Comparison of ENCODE assay signal across 26 cellular contexts in the genomic region with DNA sequence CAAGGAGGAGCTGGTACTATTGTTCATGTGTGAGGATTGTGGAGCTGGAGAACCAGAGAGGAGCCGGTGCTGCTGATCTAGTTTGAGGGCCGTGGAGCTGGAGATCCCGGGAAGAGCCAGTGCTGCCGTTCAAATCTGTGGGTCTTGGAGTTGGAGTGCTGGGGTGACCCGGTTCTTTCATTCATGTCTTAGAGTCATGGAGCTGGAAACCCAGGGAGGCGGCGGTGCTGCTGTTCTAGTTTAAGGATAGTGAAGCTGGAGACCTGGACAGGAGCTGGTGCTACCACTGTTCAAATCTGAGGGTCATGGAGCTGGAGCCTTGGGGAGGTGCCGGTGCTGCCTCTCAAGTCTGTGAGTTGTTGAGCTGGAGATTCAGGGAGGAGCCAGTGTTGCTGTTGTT.
"Had no signal": no experiment of that assay in that cellular context is flagged by ENCODE, and none has a peak within 500 bp of the region (broad histone marks: within the 10 kb centered on the region; RNA-seq: fewer than 3 reads in every experiment).

No MANE protein-coding gene starts in this region.

- H3K9me3 ChIP-seq: gastrocnemius medialis had no signal

- H3K27ac ChIP-seq: coronary artery, dorsolateral prefrontal cortex, epithelial cell of prostate, esophagus squamous epithelium, gastrocnemius medialis, heart left ventricle, hepatocyte, left lung had no signal

- H3K79me2 ChIP-seq: hepatocyte had no signal

- H3K36me3 Mint-ChIP-seq: memory B cell had no signal

- H2AFZ ChIP-seq: hepatocyte had no signal

- H3K4me3 Mint-ChIP-seq: immature natural killer cell, memory B cell had no signal

- H3K27me3 ChIP-seq: esophagus squamous epithelium, gastrocnemius medialis, heart left ventricle, hepatocyte, left lung had no signal

- H3K36me3 ChIP-seq: esophagus squamous epithelium, gastrocnemius medialis, heart left ventricle, left lung had no signal

- DNase-seq: dermis blood vessel endothelial cell; effector CD4-positive, alpha-beta T cell; effector memory CD4-positive, alpha-beta T cell; erythroblast; esophagus squamous epithelium; foreskin fibroblast; foreskin melanocyte; gastrocnemius medialis; heart left ventricle; hypothalamus; immature natural killer cell; islet precursor cell; left cardiac atrium; left ventricle myocardium superior; mammary epithelial cell; mesendoderm; midbrain had no signal

- H3K4me1 ChIP-seq: esophagus squamous epithelium, gastrocnemius medialis, heart left ventricle, left lung had no signal

- H3K4me3 ChIP-seq: coronary artery, dorsolateral prefrontal cortex, esophagus squamous epithelium, gastrocnemius medialis, heart left ventricle, hepatocyte, left lung, lung had no signal

- H3K4me2 ChIP-seq: hepatocyte had no signal

- ATAC-seq: esophagus mucosa, gastrocnemius medialis, heart left ventricle, left cardiac atrium, left lung, left ventricle myocardium superior had no signal

- H3K4me1 Mint-ChIP-seq: immature natural killer cell, memory B cell had no signal

- H3K27me3 Mint-ChIP-seq: memory B cell had no signal

- H3K27ac Mint-ChIP-seq: immature natural killer cell, memory B cell had no signal

- FAIRE-seq: colon had no signal
